ENCODE assay signal across 8 cellular contexts in the genomic region with DNA sequence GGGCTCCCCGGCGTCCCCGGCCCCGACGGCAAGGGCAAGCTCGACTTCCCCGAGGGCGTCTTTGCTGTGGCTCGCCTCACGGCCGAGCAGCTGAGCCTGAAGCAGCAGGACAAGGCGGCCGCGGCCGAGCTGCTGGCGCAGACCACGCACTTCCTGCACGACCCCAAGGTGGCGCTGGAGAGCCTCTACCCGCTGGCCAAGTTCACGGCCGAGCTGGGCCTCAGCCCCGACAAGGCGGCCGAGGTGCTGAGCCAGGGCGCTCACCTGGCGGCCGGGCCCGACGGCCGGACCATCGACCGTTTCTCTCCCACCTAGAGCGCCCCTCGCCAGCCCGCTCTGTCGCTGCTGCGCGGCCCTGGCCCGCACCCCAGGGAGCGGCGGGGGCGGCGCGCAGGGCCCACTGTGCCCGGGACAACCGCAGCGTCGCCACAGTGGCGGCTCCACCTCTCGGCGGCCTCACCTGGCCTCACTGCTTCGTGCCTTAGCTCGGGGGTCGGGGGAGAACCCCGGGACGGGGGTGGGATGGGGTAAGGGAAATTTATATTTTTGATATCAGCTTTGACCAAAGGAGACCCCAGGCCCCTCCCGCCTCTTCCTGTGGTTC. TPM values are rescaled to one million over a fixed set of nuclear protein-coding genes. Genes with fewer than 3 reads are reported as not detected.
DNase-seq lines count a peak whose midpoint lies in the region.

No MANE protein-coding gene starts in this region.

- H2BK120ac ChIP-seq in mesenchymal stem cell (ENCODE audit: low read depth, low read length) = peak overlapping the region; percentile 81

- H2AK5ac ChIP-seq in mesenchymal stem cell (ENCODE audit: low read length, severe bottlenecking) = no peak overlapping the region

- H2BK15ac ChIP-seq in mesenchymal stem cell (ENCODE audit: low read depth, poor library complexity, severe bottlenecking) = peak overlapping the region; percentile 58

- H3K4ac ChIP-seq in mesenchymal stem cell (ENCODE audit: low read depth in 1 of 2, low read length in 2 of 2) = peak overlapping the region in 1 of 2 experiments; percentile 9

- H3K4me1 ChIP-seq in mesenchymal stem cell (ENCODE audit: control insufficient read depth, insufficient read depth, low read depth, low read length) (peaks cover 45% of the 10 kb centered on the region), thymus (ENCODE audit: control insufficient read depth, insufficient read depth, low read length) (peaks cover 37% of the 10 kb centered on the region)

- peak; percentile 39 for DNase-seq in SKM-1 treated with dmso at 0.1 percent for 144 hours (lab: John Stamatoyannopoulos, UW; ENCODE audit: unreplicated experiment)
- DNase-seq in SKM-1 (lab: John Stamatoyannopoulos, UW; ENCODE audit: unreplicated experiment) = no peak
- DNase-seq in activated CD4-positive, CD25-positive, alpha-beta regulatory T cell treated with anti-CD3 and anti-CD28 coated beads, Interleukin-2, amount 50 U/mL, for 72 hours = peak; percentile 69
- DNase-seq in effector CD4-positive, alpha-beta T cell = peak; percentile 52
- peak; percentile 48 for DNase-seq in mesenchymal stem cell
- DNase-seq in DMS79 treated with DMSO at 0.1 percent for 48 hours (lab: John Stamatoyannopoulos, UW) = no peak
- DNase-seq in G401 (ENCODE audit: low spot score) = no peak

- no peak overlapping the region for H3K27ac ChIP-seq in mesenchymal stem cell (ENCODE audit: low read length, poor library complexity, severe bottlenecking)
- peak overlapping the region; percentile 69 for H3K27ac ChIP-seq in thymus (ENCODE audit: low read depth)

- H2BK12ac ChIP-seq in mesenchymal stem cell (ENCODE audit: low read length in 2 of 2) = peak overlapping the region; percentile 49 to 54

- no peak overlapping the region for H2AFZ ChIP-seq in mesenchymal stem cell (ENCODE audit: low read depth, low read length)

- H3K79me1 ChIP-seq in mesenchymal stem cell (replicated peaks; ENCODE audit: low read length, poor library complexity, severe bottlenecking) = peaks cover 13% of the 10 kb centered on the region

- in situ Hi-C loops in G401 (cut with HindIII; ENCODE audit: low sequenced_read_pairs) = no loop called here

- H3K14ac ChIP-seq in mesenchymal stem cell (ENCODE audit: low read length in 2 of 2) = no peak overlapping the region

- H3K36me3 ChIP-seq in mesenchymal stem cell (ENCODE audit: control insufficient read depth in 1 of 2, insufficient read depth in 2 of 2, low read depth in 1 of 2, low read length in 2 of 2) (peaks cover 30 to 59% of the 10 kb centered on the region in 2 experiments), thymus (ENCODE audit: control insufficient read depth, insufficient read depth) (peaks cover 28% of the 10 kb centered on the region)

- H3K18ac ChIP-seq in mesenchymal stem cell (ENCODE audit: low read depth in 1 of 2, low read length in 2 of 2) = peak overlapping the region; percentile 67 to 83

- no peak overlapping the region for H2BK5ac ChIP-seq in mesenchymal stem cell (ENCODE audit: low read depth, low read length, poor library complexity, severe bottlenecking)

- H3K27me3 ChIP-seq in mesenchymal stem cell (ENCODE audit: control insufficient read depth in 1 of 2, insufficient read depth in 1 of 2, low read length in 2 of 2) (no peaks in the 10 kb centered on the region), thymus (ENCODE audit: control insufficient read depth, insufficient read depth) (peaks cover 69% of the 10 kb centered on the region)

- no peak overlapping the region for H3K23ac ChIP-seq in mesenchymal stem cell (ENCODE audit: low read length in 2 of 2)

- WGBS in mesenchymal stem cell = 60% methylated on average over 52 of the region's 58 CpGs
- WGBS in thymus = 4% methylated on average over 58 of the region's 58 CpGs

- peak overlapping the region; percentile 90 for H4K91ac ChIP-seq in mesenchymal stem cell (ENCODE audit: low read length)

- H3K9me3 ChIP-seq in mesenchymal stem cell (ENCODE audit: control insufficient read depth, low read length) (no peaks in the 10 kb centered on the region), thymus (ENCODE audit: control insufficient read depth) (peaks cover 1% of the 10 kb centered on the region)

- peak overlapping the region; percentile 93 for H3K9ac ChIP-seq in mesenchymal stem cell (ENCODE audit: low read length)

- H3K4me3 ChIP-seq in mesenchymal stem cell (ENCODE audit: insufficient read depth in 1 of 2, low read depth in 1 of 2, low read length in 2 of 2) (peak overlapping the region in 1 of 2 experiments; percentile 70), thymus (ENCODE audit: low read length) (peak overlapping the region; percentile 29)

- H3K4me2 ChIP-seq in mesenchymal stem cell (ENCODE audit: low read length, poor library complexity, severe bottlenecking) = no peak overlapping the region

- peak overlapping the region; percentile 90 for H4K8ac ChIP-seq in mesenchymal stem cell (ENCODE audit: low read length)

RNA-seq across cellular contexts. Expression of a gene that starts 3.7 kb away (rescaled TPM):
- 25.3 TPM for polyA plus RNA-seq in mesenchymal stem cell (2013, experiment 1 of 2)
- polyA plus RNA-seq in mesenchymal stem cell (2013, experiment 2 of 2) = 23.9 TPM
- polyA plus RNA-seq in thymus = 4.2 TPM
- 20.2 and 37.8 TPM in 2 replicates for total RNA-seq in G401 (2014; rRNA removed; shearing (Covaris generic))

RNA-seq across cellular contexts. Expression of a gene that starts 16.8 kb away (rescaled TPM):
- polyA plus RNA-seq in mesenchymal stem cell (2013, experiment 1 of 2) = 72.1 TPM
- 72.9 TPM for polyA plus RNA-seq in mesenchymal stem cell (2013, experiment 2 of 2)
- polyA plus RNA-seq in thymus = 81.8 TPM
- total RNA-seq in G401 (2014; rRNA removed; shearing (Covaris generic)) = 48.0 and 63.1 TPM in 2 replicates

RNA-seq across cellular contexts. Expression of a gene that starts 28.7 kb away (rescaled TPM):
- polyA plus RNA-seq in mesenchymal stem cell (2013, experiment 1 of 2) = 24.6 TPM
- polyA plus RNA-seq in mesenchymal stem cell (2013, experiment 2 of 2) = 23.7 TPM
- 26.4 TPM for polyA plus RNA-seq in thymus
- total RNA-seq in G401 (2014; rRNA removed; shearing (Covaris generic)) = 48.8 and 56.7 TPM in 2 replicates

RNA-seq across cellular contexts. Expression of a gene that starts 33.5 kb away (rescaled TPM):
- polyA plus RNA-seq in mesenchymal stem cell (2013, experiment 1 of 2) = 0.10 TPM
- polyA plus RNA-seq in mesenchymal stem cell (2013, experiment 2 of 2) = 0.04 TPM
- polyA plus RNA-seq in thymus = 0.68 TPM
- total RNA-seq in G401 (2014; rRNA removed; shearing (Covaris generic)) = 65.0 and 65.6 TPM in 2 replicates

Comparison
In these comparisons a context has a peak if more than half of its experiments do, and no peak if none do; other contexts are left out.
1. DNase-seq: peak in SKM-1 treated with dmso at 0.1 percent for 144 hours (single experiment), activated CD4-positive, CD25-positive, alpha-beta regulatory T cell treated with anti-CD3 and anti-CD28 coated beads, Interleukin-2, amount 50 U/mL, for 72 hours (single experiment), effector CD4-positive, alpha-beta T cell (single experiment) and mesenchymal stem cell (single experiment); none in SKM-1 (single experiment), DMS79 treated with DMSO at 0.1 percent for 48 hours (single experiment) and G401 (single experiment).